In genomic region chr4:102431608-102431961, GRCh38 we compare ENCODE assay signal across 8 cellular contexts.
DNase-seq lines count a peak whose midpoint lies in the region; ATAC-seq, FAIRE-seq and TF ChIP-seq lines count a peak whose summit lies in the region.

No MANE protein-coding gene starts in this region.

- no peaks in the 10 kb centered on the region for H4K20me1 ChIP-seq in GM12878 (ENCODE audit: control insufficient read depth, insufficient read depth)

- in situ Hi-C loops in GM12878 (cut with MboI), result loop anchor here (10.0 kb wide), 1 partner anchor 573 kb away; no protein-coding TSS in a partner anchor

- CTCF ChIA-PET in GM12878 (lab: Yijun Ruan, JAX), result interaction anchor here (1.0 to 3.9 kb wide), 21 partner anchors 9 to 1261 kb away, joined by 3 to 40 read pairs (median 6); partner anchors contain the start of genes BDH2 and SLC39A8

- no peaks in the 10 kb centered on the region for H3K27me3 ChIP-seq in heart right ventricle
- H3K27me3 ChIP-seq in GM12878 (replicated peaks in 1 of 2; ENCODE audit: control insufficient read depth in 2 of 2, insufficient read depth in 2 of 2, low read length in 1 of 2), result no peaks in the 10 kb centered on the region

- no peak for TF ChIP-seq EP300 in GM12878 (IDR thresholded peaks at IDR 0.05; ENCODE audit: borderline replicate concordance in 1 of 2, control insufficient read depth in 1 of 2, low read depth in 2 of 2, low read length in 2 of 2)

- TF ChIP-seq CTCF in heart right ventricle (IDR thresholded peaks at IDR 0.05) (peak in 1 of 9 donors; percentile 5), GM12878 (IDR thresholded peaks at IDR 0.05 in 2 of 3, conservative IDR thresholded peaks at IDR 0.05 in 1 of 3; ENCODE audit: control insufficient read depth in 2 of 3, extremely low read depth in 1 of 3, insufficient read depth in 1 of 3, low read depth in 3 of 3, low read length in 3 of 3) (no peak), mesothelial cell of epicardium (IDR thresholded peaks at IDR 0.05; ENCODE audit: unreplicated experiment) (no peak)

- ATAC-seq in heart right ventricle (no peak), Right ventricle myocardium inferior (no peak), GM12878 (no peak), GM18505 (IDR thresholded peaks at IDR 0.05; ENCODE audit: unreplicated experiment) (no peak)
- no peak for ATAC-seq in stimulated activated naive B cell treated with anti-CD40 and anti-IgM and Interleukin-4, amounts not matched to agents 10 μg/mL and 1 μg/mL and 100 μg/mL, for 72 hours (replicated peaks)

- peak overlapping the region; percentile 89 for H3K4me3 Mint-ChIP-seq in mesothelial cell of epicardium
- peak overlapping the region in 1 of 2 donors; percentile 96 for H3K4me3 Mint-ChIP-seq in stimulated activated naive B cell treated with anti-CD40 and anti-IgM and Interleukin-4, amounts not matched to agents 10 μg/mL and 1 μg/mL and 100 μg/mL, for 72 hours

- TF ChIP-seq RAD21 in GM12878 (IDR thresholded peaks at IDR 0.05; ENCODE audit: insufficient read depth, low read depth, low read length), result no peak

- H3K4me1 Mint-ChIP-seq in mesothelial cell of epicardium, result peaks cover 29% of the 10 kb centered on the region
- no peaks in the 10 kb centered on the region for H3K4me1 Mint-ChIP-seq in stimulated activated naive B cell treated with anti-CD40 and anti-IgM and Interleukin-4, amounts not matched to agents 10 μg/mL and 1 μg/mL and 100 μg/mL, for 72 hours

- H3K4me3 ChIP-seq in heart right ventricle (peak overlapping the region in 9 of 10 donors; percentile 47 to 66 (median 59)), GM12878 (peak overlapping the region; percentile 83; the same call in 1 of the 2 replicates), urinary bladder (ENCODE audit: low read depth, low read length) (peak overlapping the region; percentile 54)

- peaks cover 12% of the 10 kb centered on the region for H3K36me3 Mint-ChIP-seq in mesothelial cell of epicardium
- peaks cover 4 to 5% of the 10 kb centered on the region in 2 donors for H3K36me3 Mint-ChIP-seq in stimulated activated naive B cell treated with anti-CD40 and anti-IgM and Interleukin-4, amounts not matched to agents 10 μg/mL and 1 μg/mL and 100 μg/mL, for 72 hours

- POLR2A ChIA-PET in GM12878 (lab: Charles Lee), result interaction anchor here (0.9 to 1.6 kb wide), 3 partner anchors 86 to 174 kb away, joined by 4 to 9 read pairs (median 5); partner anchors contain the start of gene SLC39A8

- peaks cover 0 to 6% (median 0%) of the 10 kb centered on the region in 11 donors for H3K9me3 ChIP-seq in heart right ventricle
- H3K9me3 ChIP-seq in GM12878 (replicated peaks; ENCODE audit: control insufficient read depth, insufficient read depth, low read length), result no peaks in the 10 kb centered on the region; the same call in 2 of the 3 replicates

- no peaks in the 10 kb centered on the region for H3K79me2 ChIP-seq in GM12878 (ENCODE audit: control insufficient read depth, insufficient read depth, low read length)

- no peaks in the 10 kb centered on the region for H3K27me3 Mint-ChIP-seq in mesothelial cell of epicardium (ENCODE audit: low read depth)
- H3K27me3 Mint-ChIP-seq in stimulated activated naive B cell treated with anti-CD40 and anti-IgM and Interleukin-4, amounts not matched to agents 10 μg/mL and 1 μg/mL and 100 μg/mL, for 72 hours, result no peaks in the 10 kb centered on the region

- RAD21 ChIA-PET in GM12878 (lab: Charles Lee; ENCODE audit: unreplicated experiment), result interaction anchor here (0.9 to 2.2 kb wide), 22 partner anchors 15 to 668 kb away, joined by 3 to 41 read pairs (median 7); partner anchors contain the start of genes BDH2 and SLC39A8

- H3K27ac Mint-ChIP-seq in mesothelial cell of epicardium, result no peak overlapping the region
- H3K27ac Mint-ChIP-seq in stimulated activated naive B cell treated with anti-CD40 and anti-IgM and Interleukin-4, amounts not matched to agents 10 μg/mL and 1 μg/mL and 100 μg/mL, for 72 hours, result no peak overlapping the region

- DNase-seq in heart right ventricle (no peak), Right ventricle myocardium inferior (ENCODE audit: missing footprints) (no peak), GM12878 (ENCODE audit: low read depth, low spot score) (no peak), mesothelial cell of epicardium (ENCODE audit: low spot score in 2 of 2, unreplicated experiment in 2 of 2) (no peak), KG1 (lab: John Stamatoyannopoulos, UW) (no peak)
- DNase-seq in stimulated activated naive B cell treated with anti-CD40 and anti-IgM and Interleukin-4, amounts not matched to agents 10 μg/mL and 1 μg/mL and 100 μg/mL, for 72 hours, result no peak

- peaks cover 18% of the 10 kb centered on the region for H3K9me3 Mint-ChIP-seq in mesothelial cell of epicardium
- H3K9me3 Mint-ChIP-seq in stimulated activated naive B cell treated with anti-CD40 and anti-IgM and Interleukin-4, amounts not matched to agents 10 μg/mL and 1 μg/mL and 100 μg/mL, for 72 hours, result no peaks in the 10 kb centered on the region

- H3K36me3 ChIP-seq in heart right ventricle, result no peaks in the 10 kb centered on the region
- H3K36me3 ChIP-seq in GM12878 (ENCODE audit: control insufficient read depth in 2 of 2, insufficient read depth in 2 of 2, low read length in 1 of 2), result no peaks in the 10 kb centered on the region
- no peaks in the 10 kb centered on the region for H3K36me3 ChIP-seq in urinary bladder (ENCODE audit: insufficient read depth)

- H3K27ac ChIP-seq in heart right ventricle, result peak overlapping the region in 6 of 10 donors; percentile 7 to 86 (median 62)
- H3K27ac ChIP-seq in GM12878 (ENCODE audit: control insufficient read depth, insufficient read depth), result no peak overlapping the region; the same call in 1 of the 2 replicates
- no peak overlapping the region for H3K27ac ChIP-seq in urinary bladder (ENCODE audit: low read depth)

- intact Hi-C loops in heart right ventricle (cut with DNase I) (loop anchor here in 5 of 10 donors (5.0 to 10.0 kb wide), 6 partner anchors 71 to 666 kb away; partner anchors contain the start of genes BDH2 (in 3 of the 5), NFKB1 (in 1 of the 5), SLC39A8 (in 1 of the 5) and SLC9B1 (in 1 of the 5)), Right ventricle myocardium inferior (cut with DNase I) (loop anchor here (5.0 kb wide), 4 partner anchors 71 to 666 kb away; partner anchors contain the start of genes BDH2, NFKB1, SLC39A8 and SLC9B1), GM12878 (cut with micrococcal nuclease; ENCODE audit: unreplicated experiment) (loop anchor here (1.0 to 10.0 kb wide), 5 partner anchors 86 to 661 kb away; partner anchors contain the start of gene SLC39A8)

- TF ChIP-seq POLR2A in GM12878 (IDR thresholded peaks at IDR 0.05; ENCODE audit: low read depth, low read length) (no peak), GM18505 (IDR thresholded peaks at IDR 0.05; ENCODE audit: borderline replicate concordance, extremely low read depth, insufficient read depth, insufficient read length) (no peak)

- no peak overlapping the region for H2AFZ ChIP-seq in GM12878 (ENCODE audit: control insufficient read depth, low read depth, low read length)

- H3K9ac ChIP-seq in GM12878 (ENCODE audit: control insufficient read depth, insufficient read depth, low read length), result no peak overlapping the region; the same call in none of the 2 replicates

- no TSS peak for BruUV-seq in GM12878 (replicated peaks; lab: Mats Ljungman, UMichigan)

- no peak for FAIRE-seq in GM12878 (lab: Jason Lieb, UNC)

- H3K4me1 ChIP-seq in heart right ventricle (peaks cover 0 to 18% (median 0%) of the 10 kb centered on the region in 9 donors), GM12878 (ENCODE audit: control insufficient read depth, insufficient read depth, low read length) (no peaks in the 10 kb centered on the region), urinary bladder (ENCODE audit: insufficient read depth) (no peaks in the 10 kb centered on the region)

- H3K4me2 ChIP-seq in GM12878 (ENCODE audit: control insufficient read depth, insufficient read depth), result no peak overlapping the region

- SMC1A ChIA-PET in GM12878 (lab: Charles Lee; ENCODE audit: uncharacterized antibody, unreplicated experiment), result interaction anchor here (0.9 to 2.5 kb wide), 17 partner anchors 14 to 581 kb away, joined by 3 to 32 read pairs (median 5); partner anchors contain the start of gene SLC39A8

TF ChIP-seq in GM12878, 131 proteins besides CTCF, POLR2A, EP300 and RAD21:
- TF ChIP-seq EED (IDR thresholded peaks at IDR 0.05; ENCODE audit: low read depth), result no peak
- TF ChIP-seq BMI1 (IDR thresholded peaks at IDR 0.05; ENCODE audit: borderline replicate concordance), result no peak
- no peak for TF ChIP-seq FOXM1 (IDR thresholded peaks at IDR 0.05; ENCODE audit: low read depth, low read length)
- TF ChIP-seq ZNF217 (IDR thresholded peaks at IDR 0.05), result no peak
- no peak for TF ChIP-seq ZNF274 (IDR thresholded peaks at IDR 0.05; ENCODE audit: insufficient read depth, insufficient read length)
- no peak for TF ChIP-seq RELA (IDR thresholded peaks at IDR 0.05; ENCODE audit: borderline replicate concordance, partially characterized antibody)
- TF ChIP-seq JUND (IDR thresholded peaks at IDR 0.05; ENCODE audit: low read depth, low read length), result no peak
- no peak for TF ChIP-seq ATF2 (IDR thresholded peaks at IDR 0.05; ENCODE audit: low read length)

Comparison
In these comparisons a context has a peak if more than half of its experiments do, and no peak if none do; other contexts are left out.
1. H3K27ac ChIP-seq: peak in heart right ventricle (6 of 10); none in GM12878 (single experiment) and urinary bladder (single experiment).
2. Peak in every context shown above with its lines, with median percentiles within 50 percentile points of each other: H3K4me3 ChIP-seq.